Comparison of ENCODE assay signal across 19 cellular contexts in the genomic region with DNA sequence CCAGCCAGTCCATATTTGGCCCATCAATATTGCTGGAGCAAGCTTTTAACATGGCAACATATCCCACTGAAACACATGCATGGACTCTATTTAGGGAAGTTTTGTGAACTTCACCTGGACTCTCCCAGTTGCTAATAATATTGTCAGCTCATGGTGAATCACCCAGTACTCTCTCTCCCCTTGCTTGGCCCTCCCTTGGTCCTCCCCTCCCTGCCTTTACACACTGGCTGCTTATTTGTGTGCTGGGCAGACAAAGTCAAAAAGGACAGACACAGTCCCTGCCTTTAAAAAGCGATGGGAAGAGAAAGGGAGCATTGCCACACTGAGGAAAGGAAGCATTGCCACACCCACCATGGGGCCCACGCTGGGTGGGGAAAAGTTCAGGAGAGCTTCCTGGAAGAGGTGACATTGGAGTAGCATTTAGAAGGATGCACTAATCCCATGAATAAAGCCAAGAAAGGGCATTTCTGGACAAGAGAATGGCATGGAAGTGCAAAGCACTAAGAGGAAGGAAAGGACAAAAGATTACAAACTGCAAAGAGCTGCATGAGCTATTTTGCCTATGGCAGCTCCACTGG.
DNase-seq lines count a peak whose midpoint lies in the region; ATAC-seq and TF ChIP-seq lines count a peak whose summit lies in the region.
"Had no signal": no experiment of that assay in that cellular context is flagged by ENCODE, and none has a peak within 500 bp of the region (broad histone marks: within the 10 kb centered on the region; RNA-seq: fewer than 3 reads in every experiment).

No MANE protein-coding gene starts in this region.

- H3K9me3 Mint-ChIP-seq in activated naive CD4-positive, alpha-beta T cell treated with anti-CD3 and anti-CD28 coated beads, Interleukin-2, amount 10 ng/mL, durations not matched to agents 7 days and 5 days: peaks cover 17% of the 10 kb centered on the region

- no peak for TF ChIP-seq CTCF in epithelial cell of proximal tubule (conservative IDR thresholded peaks at IDR 0.05; ENCODE audit: low read depth, low read length)
- TF ChIP-seq CTCF in right lobe of liver (IDR thresholded peaks at IDR 0.05): no peak

- no peaks in the 10 kb centered on the region for H3K27me3 ChIP-seq in right lobe of liver
- H3K27me3 ChIP-seq: adrenal gland, tibial nerve had no signal

- whole genome bisulfite sequencing in right lobe of liver (ENCODE audit: insufficient coverage, low coverage, low lambda C conversion rate, missing lambda C conversion rate): 61% methylated on average over 2 of the region's 2 CpGs

- peak in 3 of 4 donors; percentile 10 to 74 (median 34) for ATAC-seq in right lobe of liver
- no peak for ATAC-seq in HG03039 (IDR thresholded peaks at IDR 0.05; ENCODE audit: unreplicated experiment)
- ATAC-seq: activated CD8-positive, alpha-beta memory T cell treated with anti-CD3 and anti-CD28 coated beads, Interleukin-2, amount 10 ng/mL, durations not matched to agents 7 days and 5 days had no signal

- no peaks in the 10 kb centered on the region for H3K4me1 Mint-ChIP-seq in activated naive CD4-positive, alpha-beta T cell treated with anti-CD3 and anti-CD28 coated beads, Interleukin-2, amount 10 ng/mL, durations not matched to agents 7 days and 5 days
- H3K4me1 Mint-ChIP-seq: activated CD8-positive, alpha-beta memory T cell treated with anti-CD3 and anti-CD28 coated beads, Interleukin-2, amount 10 ng/mL, durations not matched to agents 7 days and 5 days; CD4-positive, alpha-beta memory T cell; nephron progenitor cell had no signal

- H3K27ac ChIP-seq in right lobe of liver: peak overlapping the region in 2 of 3 donors; percentile 63 to 78
- H3K27ac ChIP-seq: SK-N-MC, tibial nerve had no signal

- no peaks in the 10 kb centered on the region for H3K9me3 ChIP-seq in right lobe of liver
- H3K9me3 ChIP-seq: adrenal gland had no signal

- intact Hi-C loops in right lobe of liver (cut with DNase I): no loop called here

- H3K4me3 ChIP-seq in epithelial cell of proximal tubule (ENCODE audit: low read depth, low read length) (no peak overlapping the region), right lobe of liver (no peak overlapping the region)
- H3K4me3 ChIP-seq: adrenal gland, SK-N-MC, tibial nerve had no signal

- in situ Hi-C loops in ACHN (cut with HindIII; ENCODE audit: low pct_ligation_motif_present, low pct_unique_long_range_greater_than_20kb, low sequenced_read_pairs): no loop called here

- no peak overlapping the region for H3K27ac Mint-ChIP-seq in activated naive CD4-positive, alpha-beta T cell treated with anti-CD3 and anti-CD28 coated beads, Interleukin-2, amount 10 ng/mL, durations not matched to agents 7 days and 5 days
- H3K27ac Mint-ChIP-seq: activated CD8-positive, alpha-beta memory T cell treated with anti-CD3 and anti-CD28 coated beads, Interleukin-2, amount 10 ng/mL, durations not matched to agents 7 days and 5 days; CD4-positive, alpha-beta memory T cell; nephron progenitor cell had no signal

- peaks cover 0 to 31% (median 19%) of the 10 kb centered on the region in 4 donors for H3K4me1 ChIP-seq in right lobe of liver
- H3K4me1 ChIP-seq: tibial nerve had no signal

- CTCF ChIA-PET in activated naive CD4-positive, alpha-beta T cell treated with anti-CD3 and anti-CD28 coated beads, Interleukin-2, amount 10 ng/mL, durations not matched to agents 7 days and 5 days (lab: Charles Lee): no interaction called here

- no peaks in the 10 kb centered on the region for H3K36me3 Mint-ChIP-seq in activated naive CD4-positive, alpha-beta T cell treated with anti-CD3 and anti-CD28 coated beads, Interleukin-2, amount 10 ng/mL, durations not matched to agents 7 days and 5 days

- H3K4me3 Mint-ChIP-seq in activated naive CD4-positive, alpha-beta T cell treated with anti-CD3 and anti-CD28 coated beads, Interleukin-2, amount 10 ng/mL, durations not matched to agents 7 days and 5 days: no peak overlapping the region
- H3K4me3 Mint-ChIP-seq: activated CD8-positive, alpha-beta memory T cell treated with anti-CD3 and anti-CD28 coated beads, Interleukin-2, amount 10 ng/mL, durations not matched to agents 7 days and 5 days; CD4-positive, alpha-beta memory T cell; nephron progenitor cell had no signal

- peaks cover 14% of the 10 kb centered on the region for H3K27me3 Mint-ChIP-seq in activated naive CD4-positive, alpha-beta T cell treated with anti-CD3 and anti-CD28 coated beads, Interleukin-2, amount 10 ng/mL, durations not matched to agents 7 days and 5 days

- DNase-seq in ACHN (peak; percentile 34), M059J (ENCODE audit: low read depth) (peak; percentile 58), epithelial cell of proximal tubule (ENCODE audit: low read depth) (peak; percentile 29), right lobe of liver (peak in 1 of 3 donors; percentile 24), NCI-H510A treated with DMSO at 0.1 percent for 48 hours (lab: John Stamatoyannopoulos, UW) (no peak)
- no peak for DNase-seq in activated T-cell treated with anti-CD3 and anti-CD28 coated beads, Interleukin-2, amount 50 U/mL, for 48 hours
- DNase-seq in activated naive CD4-positive, alpha-beta T cell treated with anti-CD3 and anti-CD28 coated beads, Interleukin-2, amount 10 ng/mL, durations not matched to agents 7 days and 5 days: no peak
- DNase-seq: activated CD4-positive, alpha-beta T cell treated with anti-CD3 and anti-CD28 coated beads for 4 hours; activated CD8-positive, alpha-beta memory T cell treated with anti-CD3 and anti-CD28 coated beads, Interleukin-2, amount 10 ng/mL, durations not matched to agents 7 days and 5 days; CD4-positive, alpha-beta memory T cell; mesendoderm; NCI-H1092; NCI-H526 treated with DMSO at 0.1 percent for 48 hours; nephron progenitor cell; stimulated activated naive CD8-positive, alpha-beta T cell treated with anti-CD3 and anti-CD28 coated beads, Interleukin-15, Interleukin-2, amounts not matched to agents 100 U/mL and 50 U/mL, for 24 hours had no signal

- peak; percentile 12 for TF ChIP-seq POLR2A in right lobe of liver (IDR thresholded peaks at IDR 0.05)

- H3K36me3 ChIP-seq in right lobe of liver: no peaks in the 10 kb centered on the region
- H3K36me3 ChIP-seq: adrenal gland, tibial nerve had no signal

Comparison
In these comparisons a context has a peak if more than half of its experiments do, and no peak if none do; other contexts are left out.
1. DNase-seq: peak in ACHN (single experiment), M059J (single experiment) and epithelial cell of proximal tubule (single experiment); none in activated T-cell treated with anti-CD3 and anti-CD28 coated beads, Interleukin-2, amount 50 U/mL, for 48 hours (0 of 2), NCI-H510A treated with DMSO at 0.1 percent for 48 hours (single experiment) and activated naive CD4-positive, alpha-beta T cell treated with anti-CD3 and anti-CD28 coated beads, Interleukin-2, amount 10 ng/mL, durations not matched to agents 7 days and 5 days (single experiment).